1 cellular context compared by ENCODE assay signal in the genomic region with DNA sequence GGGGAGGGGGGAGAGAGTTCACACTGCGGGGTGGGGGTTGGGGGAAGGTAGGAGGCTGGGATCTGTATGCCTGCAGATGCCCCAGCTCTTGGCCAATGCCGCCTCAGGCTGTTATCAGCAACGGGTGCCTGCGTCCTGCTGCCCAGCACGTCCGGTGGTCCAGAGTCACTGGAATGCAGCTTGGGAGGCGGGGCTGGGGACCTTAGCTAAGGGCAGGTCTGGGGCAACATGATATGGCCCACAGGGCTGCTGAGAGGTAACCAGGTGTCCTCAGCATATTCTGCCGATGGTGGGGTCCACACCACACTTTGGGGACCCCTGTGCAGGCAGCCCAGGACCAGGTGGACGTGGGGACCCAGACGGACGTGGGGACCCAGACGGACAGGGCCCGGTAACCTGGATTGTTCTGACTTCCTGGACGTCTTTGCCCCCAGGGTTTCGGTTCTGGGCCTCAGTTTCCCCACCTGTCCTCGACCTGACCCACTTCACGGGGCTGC.
TF ChIP-seq lines count a peak whose summit lies in the region.

No MANE protein-coding gene starts in this region.

TF ChIP-seq in IMR-90, 13 proteins besides CTCF, POLR2A, EP300 and RAD21:
- TF ChIP-seq MAFK (IDR thresholded peaks at IDR 0.05; ENCODE audit: low read depth, low read length), result no peak
- TF ChIP-seq BHLHE40 (IDR thresholded peaks at IDR 0.05; ENCODE audit: low read depth, low read length), result no peak
